Comparison of ENCODE assay signal across 14 cellular contexts in the genomic region with DNA sequence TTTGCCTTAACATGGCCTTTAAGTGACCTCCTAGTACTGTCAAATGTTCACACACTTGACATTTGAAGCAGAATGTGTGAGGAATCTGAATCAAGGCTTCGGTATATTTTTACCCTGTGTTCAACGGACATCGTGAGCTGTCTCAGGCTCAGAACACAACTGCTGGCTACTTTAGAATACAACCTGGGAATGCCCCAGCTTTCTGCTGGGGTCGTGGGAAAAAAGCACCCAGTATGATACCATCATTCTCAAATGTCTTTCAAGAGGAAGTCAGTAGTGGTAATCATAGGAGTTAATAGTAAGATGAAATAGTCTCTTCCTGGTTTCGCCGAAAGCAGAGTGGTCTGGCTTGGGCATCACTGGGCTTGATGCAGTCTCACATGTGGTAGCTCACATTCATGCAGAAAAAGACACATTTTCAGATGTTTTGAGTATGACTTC.
DNase-seq lines count a peak whose midpoint lies in the region; ATAC-seq and TF ChIP-seq lines count a peak whose summit lies in the region.
"Had no signal": no experiment of that assay in that cellular context is flagged by ENCODE, and none has a peak within 500 bp of the region (broad histone marks: within the 10 kb centered on the region; RNA-seq: fewer than 3 reads in every experiment).

No MANE protein-coding gene starts in this region.

- in situ Hi-C loops in brain microvascular endothelial cell (cut with HindIII; ENCODE audit: low pct_ligation_motif_present, low sequenced_read_pairs), result no loop called here

- no peak for TF ChIP-seq CTCF in brain microvascular endothelial cell (IDR thresholded peaks at IDR 0.05; ENCODE audit: low read depth, low read length, missing control alignments)

- no peak overlapping the region for H3K4me3 ChIP-seq in brain microvascular endothelial cell (ENCODE audit: low read depth, low read length)
- H3K4me3 ChIP-seq: coronary artery had no signal

- H3K27ac ChIP-seq in brain microvascular endothelial cell, result no peak overlapping the region
- H3K27ac ChIP-seq: coronary artery, HL-60 had no signal

- DNase-seq in retina (no peak), brain microvascular endothelial cell (no peak), NCI-H82 treated with DMSO at 0.1 percent for 48 hours (lab: John Stamatoyannopoulos, UW; ENCODE audit: unreplicated experiment) (no peak)
- no peak for DNase-seq in activated CD4-positive, alpha-beta T cell treated with anti-CD3 and anti-CD28 coated beads for 48 hours
- DNase-seq: activated CD4-positive, alpha-beta T cell treated with anti-CD3 and anti-CD28 coated beads, Interleukin-2, amount 50 U/mL, for 4 hours; NCI-H1092 treated with DMSO at 0.1 percent for 48 hours; SK-N-SH; stimulated activated naive CD4-positive, alpha-beta T cell treated with Interleukin-2 at 50 U/mL for 16 hours had no signal

- H3K27me3 ChIP-seq in brain microvascular endothelial cell (replicated peaks), result no peaks in the 10 kb centered on the region

- ATAC-seq in GM18498 (IDR thresholded peaks at IDR 0.05; ENCODE audit: unreplicated experiment) (peak; percentile 78), GM19455 (IDR thresholded peaks at IDR 0.05; ENCODE audit: unreplicated experiment) (peak; percentile 79), HG02870 (IDR thresholded peaks at IDR 0.05; ENCODE audit: unreplicated experiment) (peak; percentile 59), HG03469 (IDR thresholded peaks at IDR 0.05; ENCODE audit: unreplicated experiment) (peak; percentile 48)

- H3K36me3 ChIP-seq in brain microvascular endothelial cell (replicated peaks), result no peaks in the 10 kb centered on the region
